8 cellular contexts compared by ENCODE assay signal in genomic region chr12:95858451-95859343, GRCh38. TPM values are rescaled to one million over a fixed set of nuclear protein-coding genes. Genes with fewer than 3 reads are reported as not detected.
DNase-seq lines count a peak whose midpoint lies in the region; ATAC-seq and TF ChIP-seq lines count a peak whose summit lies in the region.

SNRPF (plus strand) TSS chr12:95858952; CDS start chr12:95859074, 122 bp downstream.

- CTCF ChIA-PET in mammary epithelial cell (lab: Charles Lee; ENCODE audit: low non-redundant PET): no interaction called here

- H3K27ac ChIP-seq in VCaP (peak within 1 kb of the TSS; percentile 87), mammary epithelial cell (ENCODE audit: insufficient read depth, low read depth, low read length) (peak within 1 kb of the TSS; percentile 83), iPS-20b (ENCODE audit: low read length) (peak within 1 kb of the TSS; percentile 16), skin epidermis (peak within 1 kb of the TSS; percentile 38 to 92 (median 83))

- dilution Hi-C loops in mammary epithelial cell (cut with HindIII; ENCODE audit: low sequenced_read_pairs): no loop called here

- TF ChIP-seq CTCF in VCaP (conservative IDR thresholded peaks at IDR 0.05) (no peak; the same call in none of the 2 replicates), mammary epithelial cell (conservative IDR thresholded peaks at IDR 0.05 in 1 of 2, IDR thresholded peaks at IDR 0.05 in 1 of 2; ENCODE audit: extremely low read depth in 1 of 2, insufficient read depth in 1 of 2, low read depth in 1 of 2, low read length in 2 of 2) (peak in 1 of 2 donors; percentile 28)

- H2AFZ ChIP-seq in mammary epithelial cell (ENCODE audit: low read depth, low read length): peak within 1 kb of the TSS; percentile 95

- DNase-seq in AG08396 (ENCODE audit: low spot score) (peak; percentile 99), NCI-H2196 treated with DMSO at 0.1 percent for 48 hours (lab: John Stamatoyannopoulos, UW; ENCODE audit: unreplicated experiment) (peak; percentile 93), mammary epithelial cell (peak; percentile 97)

- peak; percentile 99 for ATAC-seq in GM18907 (IDR thresholded peaks at IDR 0.05; ENCODE audit: unreplicated experiment)
- peak; percentile 99 for ATAC-seq in HG03139 (IDR thresholded peaks at IDR 0.05; ENCODE audit: unreplicated experiment)

- H3K4me3 ChIP-seq in mammary epithelial cell (replicated peaks in 1 of 3; ENCODE audit: insufficient read depth in 1 of 3, low read depth in 2 of 3, low read length in 3 of 3) (peak within 1 kb of the TSS; percentile 80 to 93 (median 88)), iPS-20b (ENCODE audit: low read length) (peak within 1 kb of the TSS; percentile 89), skin epidermis (peak within 1 kb of the TSS; percentile 64 to 92 (median 77))

- under 1% methylated on average over 45 of the region's 54 CpGs for WGBS in mammary epithelial cell (ENCODE audit: low coverage, missing lambda C conversion rate)

- H3K4me1 ChIP-seq in mammary epithelial cell (ENCODE audit: insufficient read depth, low read length) (peaks cover 7% of the 10 kb centered on the region), iPS-20b (ENCODE audit: insufficient read depth, low read length) (peaks cover 7% of the 10 kb centered on the region; the same call in 1 of the 2 replicates)

- H3K9me3 ChIP-seq in mammary epithelial cell (replicated peaks; ENCODE audit: insufficient read depth, low read length): no peaks in the 10 kb centered on the region
- H3K9me3 ChIP-seq in iPS-20b (ENCODE audit: insufficient read depth, low read depth, low read length): 0 out of 2 replicates have a peak, but pooled peaks cover 3% of the 10 kb centered on the region

- H3K4me2 ChIP-seq in mammary epithelial cell (ENCODE audit: insufficient read depth, low read depth, low read length): peak within 1 kb of the TSS; percentile 77

- H3K27me3 ChIP-seq in mammary epithelial cell (ENCODE audit: insufficient read depth, low read length): no peaks in the 10 kb centered on the region
- H3K27me3 ChIP-seq in iPS-20b (ENCODE audit: insufficient read depth, low read length): no peaks in the 10 kb centered on the region

- H3K79me2 ChIP-seq in mammary epithelial cell (ENCODE audit: insufficient read depth, low read length): peaks cover 50% of the 10 kb centered on the region

- intact Hi-C loops in mammary epithelial cell (cut with micrococcal nuclease): no loop called here

- BruUV-seq in mammary epithelial cell (replicated peaks; lab: Mats Ljungman, UMichigan): no TSS peak

- H3K9ac ChIP-seq in mammary epithelial cell (ENCODE audit: insufficient read depth, low read length) (peak within 1 kb of the TSS; percentile 97), iPS-20b (ENCODE audit: low read depth, low read length) (peak within 1 kb of the TSS; percentile 97)

- in situ Hi-C loops in mammary epithelial cell (cut with MboI; ENCODE audit: low sequenced_read_pairs in 2 of 2): no loop called here

- peaks cover 18% of the 10 kb centered on the region for H3K36me3 ChIP-seq in mammary epithelial cell (ENCODE audit: insufficient read depth, low read length)
- H3K36me3 ChIP-seq in iPS-20b (ENCODE audit: insufficient read depth, low read depth, low read length): peaks cover 31% of the 10 kb centered on the region

- no peaks in the 10 kb centered on the region for H4K20me1 ChIP-seq in mammary epithelial cell (ENCODE audit: insufficient read depth, low read length)

RNA-seq across cellular contexts. Expression of gene SNRPF, which starts in this region (rescaled TPM):
- 10 to 100 TPM in 1 of 2 donors, 1 to 10 TPM in 1; 5.5 to 33.7 TPM for total RNA-seq in mammary epithelial cell
- 32.5 TPM for polyA plus RNA-seq in mammary epithelial cell
- 28.7 TPM for polyA minus RNA-seq in mammary epithelial cell

Comparison
In these comparisons a context has a peak if more than half of its experiments do, and no peak if none do; other contexts are left out.
1. Peak in every context shown above with its lines: DNase-seq, ATAC-seq, H3K4me3 ChIP-seq and H3K27ac ChIP-seq.
2. H3K27ac ChIP-seq: peak in every context shown above with its lines; median percentile 87 in VCaP; 83 in mammary epithelial cell; 83 in skin epidermis; 16 in iPS-20b.